Comparison of ENCODE assay signal across 12 cellular contexts in genomic region chr3:49738067-49738713, GRCh38. TPM values are rescaled to one million over a fixed set of nuclear protein-coding genes. Genes with fewer than 3 reads are reported as not detected.
"Had no signal": no experiment of that assay in that cellular context is flagged by ENCODE, and none has a peak within 500 bp of the region (broad histone marks: within the 10 kb centered on the region; RNA-seq: fewer than 3 reads in every experiment).

No MANE protein-coding gene starts in this region.

- H3K4me3 Mint-ChIP-seq: dendritic cell treated with granulocyte-macrophage colony-stimulating factor and Interleukin-4, amounts not matched to agents 40 ng/mL and 50 ng/mL, for 4 days; effector memory CD8-positive, alpha-beta T cell; stimulated activated memory B cell treated with anti-CD40 and anti-IgM and Interleukin-4, amounts not matched to agents 10 μg/mL and 1 μg/mL and 100 μg/mL, for 72 hours had no signal

- H3K27ac Mint-ChIP-seq: dendritic cell treated with granulocyte-macrophage colony-stimulating factor and Interleukin-4, amounts not matched to agents 40 ng/mL and 50 ng/mL, for 4 days; effector memory CD8-positive, alpha-beta T cell; stimulated activated memory B cell treated with anti-CD40 and anti-IgM and Interleukin-4, amounts not matched to agents 10 μg/mL and 1 μg/mL and 100 μg/mL, for 72 hours had no signal

- H3K27me3 Mint-ChIP-seq: dendritic cell treated with granulocyte-macrophage colony-stimulating factor and Interleukin-4, amounts not matched to agents 40 ng/mL and 50 ng/mL, for 4 days; effector memory CD8-positive, alpha-beta T cell; stimulated activated memory B cell treated with anti-CD40 and anti-IgM and Interleukin-4, amounts not matched to agents 10 μg/mL and 1 μg/mL and 100 μg/mL, for 72 hours had no signal

- ATAC-seq: body of pancreas; effector memory CD8-positive, alpha-beta T cell; left ventricle myocardium superior; pancreas; stimulated activated memory B cell treated with anti-CD40 and anti-IgM and Interleukin-4, amounts not matched to agents 10 μg/mL and 1 μg/mL and 100 μg/mL, for 72 hours had no signal

- H3K4me1 Mint-ChIP-seq: stimulated activated memory B cell treated with anti-CD40 and anti-IgM and Interleukin-4, amounts not matched to agents 10 μg/mL and 1 μg/mL and 100 μg/mL, for 72 hours had no signal

- DNase-seq: activated gamma-delta T cell treated with Interleukin-2 at 50 U/mL for 16 hours; activated T-cell treated with anti-CD3 and anti-CD28 coated beads for 4 hours; body of pancreas; cerebellar nuclear complex; effector memory CD8-positive, alpha-beta T cell; erythroblast; kidney; left ventricle myocardium superior; pancreas; tibial artery had no signal

- FAIRE-seq: kidney, pancreas had no signal

- H3K9me3 Mint-ChIP-seq: dendritic cell treated with granulocyte-macrophage colony-stimulating factor and Interleukin-4, amounts not matched to agents 40 ng/mL and 50 ng/mL, for 4 days; effector memory CD8-positive, alpha-beta T cell; stimulated activated memory B cell treated with anti-CD40 and anti-IgM and Interleukin-4, amounts not matched to agents 10 μg/mL and 1 μg/mL and 100 μg/mL, for 72 hours had no signal

RNA-seq across cellular contexts. Expression of gene AMIGO3, which starts 18.7 kb away (rescaled TPM):
- total RNA-seq: kidney, left ventricle myocardium superior, pancreas had no signal
